Comparison of ENCODE assay signal across 8 cellular contexts in the genomic region with DNA sequence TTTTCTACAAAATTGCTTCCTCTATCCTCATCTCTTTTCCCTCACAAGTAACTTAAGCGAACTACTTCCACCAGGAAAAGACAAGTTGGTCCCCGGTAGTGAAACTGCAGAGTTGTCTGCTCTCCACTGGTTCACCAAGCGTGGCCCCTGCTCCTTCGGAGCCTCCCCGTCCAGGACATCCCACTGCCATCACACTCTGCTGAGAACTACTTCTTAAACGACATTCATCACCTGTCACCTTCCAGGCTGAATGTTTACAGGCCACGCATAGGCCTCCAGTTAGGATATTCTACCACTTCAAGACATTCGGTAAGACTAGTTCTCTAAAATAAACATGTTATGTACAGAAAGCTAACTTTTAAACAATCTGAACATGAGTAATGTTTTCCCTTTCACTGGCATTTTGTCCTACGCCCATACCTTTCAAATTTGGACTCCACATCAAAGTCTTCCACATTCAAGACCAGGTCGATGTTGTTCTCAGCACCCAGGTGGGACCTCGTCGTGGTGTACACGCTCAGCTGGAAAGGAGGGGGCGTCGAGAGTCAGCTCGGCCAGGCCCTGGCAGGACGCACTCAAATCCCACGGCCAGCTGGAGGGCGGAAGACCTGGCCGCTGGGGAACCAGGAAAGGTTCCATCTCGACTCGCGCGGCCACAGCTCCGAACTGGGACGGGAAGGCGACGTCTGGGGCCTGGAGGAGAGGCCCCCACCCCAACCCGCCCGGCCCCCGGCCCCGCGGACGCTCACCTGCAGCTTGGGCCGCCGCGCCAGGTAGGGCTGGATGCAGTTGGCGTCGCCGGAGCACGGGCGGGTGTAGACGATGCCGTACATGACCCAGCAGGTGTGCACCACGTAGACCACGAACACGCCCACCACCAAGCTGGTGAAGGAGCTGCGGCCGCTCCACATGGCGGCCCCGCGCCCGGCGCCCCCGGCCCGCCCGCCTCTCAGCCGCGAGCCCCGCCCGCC. TPM values are rescaled to one million over a fixed set of nuclear protein-coding genes. Genes with fewer than 3 reads are reported as not detected.
DNase-seq lines count a peak whose midpoint lies in the region; ATAC-seq and TF ChIP-seq lines count a peak whose summit lies in the region.

No MANE protein-coding gene starts in this region.

- peaks cover 69% of the 10 kb centered on the region for H3K4me1 ChIP-seq in BLaER1

- peak overlapping the region; percentile 78 for H3K4me3 Mint-ChIP-seq in progenitor cell of endocrine pancreas (ENCODE audit: low read depth)

- ATAC-seq in GM19452 (IDR thresholded peaks at IDR 0.05; ENCODE audit: unreplicated experiment), result peak; percentile 24

- H3K36me3 ChIP-seq in BLaER1, result peaks cover 44% of the 10 kb centered on the region

- peak overlapping the region; percentile 89 for H3K27ac ChIP-seq in BLaER1

- no peaks in the 10 kb centered on the region for H3K27me3 ChIP-seq in BLaER1

- no peaks in the 10 kb centered on the region for H3K27me3 Mint-ChIP-seq in progenitor cell of endocrine pancreas

- H3K4me1 Mint-ChIP-seq in progenitor cell of endocrine pancreas (ENCODE audit: low read depth), result peaks cover 14% of the 10 kb centered on the region

- peaks cover 51% of the 10 kb centered on the region for H4K20me1 ChIP-seq in BLaER1

- H3K9me3 ChIP-seq in BLaER1, result no peaks in the 10 kb centered on the region

- TF ChIP-seq CTCF in fibroblast of mammary gland (conservative IDR thresholded peaks at IDR 0.05; ENCODE audit: control insufficient read depth, insufficient read depth, low read depth, low read length) (no peak), progenitor cell of endocrine pancreas (IDR thresholded peaks at IDR 0.05; ENCODE audit: unreplicated experiment) (no peak), GM13976 (IDR thresholded peaks at IDR 0.05; ENCODE audit: borderline replicate concordance, control extremely low read depth, extremely low read depth, insufficient read depth, missing control alignments) (no peak)

- peak overlapping the region; percentile 88 for H3K9ac ChIP-seq in BLaER1

- H3K27ac Mint-ChIP-seq in progenitor cell of endocrine pancreas, result peak overlapping the region; percentile 79

- DNase-seq in HK-2 (ENCODE audit: unreplicated experiment), result peak; percentile 22
- DNase-seq in activated CD4-positive, alpha-beta T cell treated with anti-CD3 and anti-CD28 coated beads, Interleukin-2, amount 50 U/mL, for 48 hours, result peak; percentile 23 to 34
- DNase-seq in fibroblast of mammary gland (ENCODE audit: low read depth), result peak; percentile 13
- no peak for DNase-seq in progenitor cell of endocrine pancreas (ENCODE audit: low spot score, unreplicated experiment)
- DNase-seq in D341Med (ENCODE audit: low spot score), result no peak
- DNase-seq in GM13976 (ENCODE audit: low spot score), result no peak

- in situ Hi-C loops in GM13976 (cut with MboI; ENCODE audit: low sequenced_read_pairs, unreplicated experiment), result no loop called here

- peak overlapping the region; percentile 96 for H3K4me2 ChIP-seq in BLaER1

- H3K9me3 Mint-ChIP-seq in progenitor cell of endocrine pancreas (ENCODE audit: low read depth), result no peaks in the 10 kb centered on the region

- peaks cover 13% of the 10 kb centered on the region for H3K36me3 Mint-ChIP-seq in progenitor cell of endocrine pancreas (ENCODE audit: insufficient read depth)

- peak overlapping the region; percentile 91 for H3K4me3 ChIP-seq in BLaER1
- peak overlapping the region; percentile 57 for H3K4me3 ChIP-seq in fibroblast of mammary gland (ENCODE audit: control insufficient read depth, low read depth, low read length)

RNA-seq across cellular contexts. Expression of a gene that starts 0.7 kb away (rescaled TPM):
- 90.3 and 95.4 TPM in 2 replicates for total RNA-seq in progenitor cell of endocrine pancreas

RNA-seq across cellular contexts. Expression of a gene that starts 49.3 kb away (rescaled TPM):
- total RNA-seq in progenitor cell of endocrine pancreas, result 3.5 and 4.3 TPM in 2 replicates

Comparison
In these comparisons a context has a peak if more than half of its experiments do, and no peak if none do; other contexts are left out.
1. DNase-seq: peak in HK-2 (single experiment), activated CD4-positive, alpha-beta T cell treated with anti-CD3 and anti-CD28 coated beads, Interleukin-2, amount 50 U/mL, for 48 hours (2 of 2) and fibroblast of mammary gland (single experiment); none in progenitor cell of endocrine pancreas (single experiment), D341Med (single experiment) and GM13976 (single experiment).